Comparison of ENCODE assay signal across 34 cellular contexts in genomic region chr16:54479546-54479945, GRCh38.
"Had no signal": no experiment of that assay in that cellular context is flagged by ENCODE, and none has a peak within 500 bp of the region (broad histone marks: within the 10 kb centered on the region; RNA-seq: fewer than 3 reads in every experiment).

No MANE protein-coding gene starts in this region.

- ATAC-seq: activated naive CD4-positive, alpha-beta T cell treated with anti-CD3 and anti-CD28 coated beads, Interleukin-2, amount 50 U/mL, for 72 hours; activated naive CD8-positive, alpha-beta T cell treated with anti-CD3 and anti-CD28 coated beads, Interleukin-2, amount 50 U/mL, for 24 hours; activated T-cell treated with anti-CD3 and anti-CD28 coated beads, Interleukin-2, amount 50 U/mL, for 4 hours; activated T-cell treated with anti-CD3 and anti-CD28 coated beads, Interleukin-2, amount 50 U/mL, for 72 hours; activated T-helper 17 cell treated with anti-CD3 and anti-CD28 coated beads, Interleukin-2, amount 50 U/mL, for 72 hours; body of pancreas had no signal

- H3K9me3 ChIP-seq: adrenal gland, ascending aorta, body of pancreas, breast epithelium had no signal

- FAIRE-seq: astrocyte, bronchial epithelial cell had no signal

- H3K27me3 ChIP-seq: adrenal gland, ascending aorta, body of pancreas, brain microvascular endothelial cell, breast epithelium, cardiac muscle cell had no signal

- H3K36me3 ChIP-seq: adrenal gland, ascending aorta, brain microvascular endothelial cell, breast epithelium, cardiac muscle cell had no signal

- DNase-seq: activated effector memory CD4-positive, alpha-beta T cell treated with anti-CD3 and anti-CD28 coated beads, Interleukin-2, amount 50 U/mL, for 16 hours; activated effector memory CD4-positive, alpha-beta T cell treated with Interleukin-2 at 50 U/mL for 16 hours; activated gamma-delta T cell; activated gamma-delta T cell treated with Interleukin-2 at 50 U/mL for 16 hours; activated naive CD4-positive, alpha-beta T cell; activated naive CD4-positive, alpha-beta T cell treated with anti-CD3 and anti-CD28 coated beads for 36 hours; activated naive CD4-positive, alpha-beta T cell treated with anti-CD3 and anti-CD28 coated beads, Interleukin-2, amount 10 ng/mL, durations not matched to agents 7 days and 5 days; activated naive CD4-positive, alpha-beta T cell treated with anti-CD3 and anti-CD28 coated beads, Interleukin-2, amount 50 U/mL, for 16 hours; activated naive CD4-positive, alpha-beta T cell treated with Interleukin-2 at 50 U/mL for 16 hours; activated naive CD8-positive, alpha-beta T cell treated with anti-CD3 and anti-CD28 coated beads for 36 hours; activated naive CD8-positive, alpha-beta T cell treated with anti-CD3 and anti-CD28 coated beads, Interleukin-2, amount 10 ng/mL, durations not matched to agents 7 days and 5 days; activated naive CD8-positive, alpha-beta T cell treated with anti-CD3 and anti-CD28 coated beads, Interleukin-2, amount 50 U/mL, for 24 hours; activated T-cell treated with anti-CD3 and anti-CD28 coated beads, Interleukin-2, amount 50 U/mL, for 1 hour; activated T-cell treated with anti-CD3 and anti-CD28 coated beads, Interleukin-2, amount 50 U/mL, for 24 hours; activated T-cell treated with anti-CD3 and anti-CD28 coated beads, Interleukin-2, amount 50 U/mL, for 4 hours; activated T-cell treated with anti-CD3 and anti-CD28 coated beads, Interleukin-2, amount 50 U/mL, for 48 hours; activated T-cell treated with anti-CD3 and anti-CD28 coated beads, Interleukin-2, amount 50 U/mL, for 72 hours; adrenal gland; amniotic stem cell; amygdala; anterior cingulate cortex; aorta; body of pancreas; brain microvascular endothelial cell; caudate nucleus; central memory CD4-positive, alpha-beta T cell; cerebellar nuclear complex had no signal

- H3K27ac ChIP-seq: adrenal gland, ascending aorta, body of pancreas, brain microvascular endothelial cell, breast epithelium, cardiac muscle cell had no signal

- H3K4me1 ChIP-seq: adrenal gland, ascending aorta, body of pancreas, breast epithelium had no signal

- H3K4me3 ChIP-seq: adrenal gland, ascending aorta, body of pancreas, breast epithelium, cardiac muscle cell had no signal
